Comparison of ENCODE assay signal across 14 cellular contexts in the genomic region with DNA sequence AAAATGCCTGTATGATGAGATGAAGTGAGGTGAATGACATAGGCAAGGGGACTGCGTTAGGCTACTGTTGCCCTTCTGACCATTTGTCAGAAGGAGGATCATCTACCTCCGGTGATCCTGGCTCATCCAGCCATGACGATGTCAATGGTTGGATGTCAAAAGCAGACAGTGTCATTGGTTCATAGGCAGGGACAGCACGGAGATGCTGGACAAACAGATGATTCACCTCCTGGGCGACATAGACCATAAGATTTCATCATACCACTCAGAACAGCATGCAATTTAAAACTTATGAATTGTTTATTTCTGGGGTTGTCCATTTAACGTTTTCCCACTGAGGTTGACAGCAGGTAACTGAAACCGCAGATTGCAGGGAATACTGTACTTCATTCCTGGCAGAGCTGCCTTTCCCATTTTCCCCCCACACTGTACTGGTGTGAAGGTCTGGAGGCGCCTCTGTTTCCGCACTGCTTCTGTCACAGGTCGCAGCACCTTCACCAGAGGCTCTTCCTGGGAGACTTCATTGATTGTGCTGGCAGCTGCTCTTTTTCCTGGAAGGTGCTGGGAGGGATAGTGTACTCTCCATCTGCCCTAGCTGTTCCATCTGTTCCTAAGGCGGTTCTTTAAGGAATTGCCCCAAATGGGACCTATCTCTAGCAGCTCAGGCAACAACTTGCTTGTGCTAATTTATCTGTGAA. TPM values are rescaled to one million over a fixed set of nuclear protein-coding genes. Genes with fewer than 3 reads are reported as not detected.
DNase-seq lines count a peak whose midpoint lies in the region; ATAC-seq and TF ChIP-seq lines count a peak whose summit lies in the region.
"Had no signal": no experiment of that assay in that cellular context is flagged by ENCODE, and none has a peak within 500 bp of the region (broad histone marks: within the 10 kb centered on the region; RNA-seq: fewer than 3 reads in every experiment).

No MANE protein-coding gene starts in this region.

- no peaks in the 10 kb centered on the region for H4K20me1 ChIP-seq in HCT116 (ENCODE audit: insufficient read depth)

- POLR2A ChIA-PET in HCT116 (lab: Charles Lee), result no interaction called here

- ATAC-seq in HCT116, result no peak
- ATAC-seq in HG02840 (IDR thresholded peaks at IDR 0.05; ENCODE audit: low FRiP score, unreplicated experiment), result no peak
- ATAC-seq: stimulated activated effector memory CD8-positive, alpha-beta T cell treated with anti-CD3 and anti-CD28 coated beads, Interleukin-12 subunit alpha, Interleukin-12 subunit beta, amount 100 ng/mL, for 72 hours had no signal

- 90 to 97% (median 93%) methylated on average over 11 of the region's 11 CpGs for WGBS in spleen, 5 donors

- no peaks in the 10 kb centered on the region for H3K9me2 ChIP-seq in HCT116 (ENCODE audit: insufficient read depth)

- DNase-seq in COLO668 (lab: John Stamatoyannopoulos, UW; ENCODE audit: unreplicated experiment) (peak; percentile 64), HCT116 (ENCODE audit: low read depth, low spot score) (no peak), RPMI7951 (ENCODE audit: low read depth) (peak; percentile 28), fibroblast of pulmonary artery (ENCODE audit: low read depth) (peak; percentile 23), erythroblast (lab: John Stamatoyannopoulos, UW) (no peak), spleen (no peak), T1000 (lab: John Stamatoyannopoulos, UW) (no peak)
- DNase-seq: activated CD4-positive, CD25-positive, alpha-beta regulatory T cell; colonic mucosa; NCI-H1092 treated with DMSO at 0.1 percent for 48 hours; ovary; stimulated activated CD4-positive, alpha-beta T cell treated with anti-CD3 and anti-CD28 coated beads, Interleukin-2, amount 100 ng/mL, for 24 hours had no signal

- no peaks in the 10 kb centered on the region for H3K36me3 ChIP-seq in HCT116 (ENCODE audit: control insufficient read depth in 1 of 2, insufficient read depth in 2 of 2, low read length in 2 of 2)
- H3K36me3 ChIP-seq in spleen, result peaks cover 0 to 28% (median 9%) of the 10 kb centered on the region in 6 donors
- H3K36me3 ChIP-seq: colonic mucosa, ovary had no signal

- H3K9ac ChIP-seq in HCT116 (ENCODE audit: low read length), result no peak overlapping the region

- CTCF ChIA-PET in HCT116 (lab: Charles Lee), result no interaction called here

- no peak overlapping the region for H3K4me2 ChIP-seq in HCT116 (ENCODE audit: low read length)

- H3K4me1 ChIP-seq in HCT116 (ENCODE audit: control insufficient read depth in 1 of 2, insufficient read depth in 2 of 2, low read length in 2 of 2), result peaks cover 11% of the 10 kb centered on the region in 2 experiments
- peaks cover 0 to 7% (median 2%) of the 10 kb centered on the region in 6 donors for H3K4me1 ChIP-seq in spleen
- H3K4me1 ChIP-seq: colonic mucosa had no signal

- TF ChIP-seq CTCF in HCT116 (IDR thresholded peaks at IDR 0.05 in 2 of 3, conservative IDR thresholded peaks at IDR 0.05 in 1 of 3; ENCODE audit: borderline replicate concordance in 1 of 3, insufficient read depth in 1 of 3, low read depth in 2 of 3, low read length in 2 of 3) (no peak), fibroblast of pulmonary artery (IDR thresholded peaks at IDR 0.05; ENCODE audit: low read length, missing control alignments) (no peak), spleen (IDR thresholded peaks at IDR 0.05 in 8 of 11, conservative IDR thresholded peaks at IDR 0.05 in 3 of 11) (no peak)

- TF ChIP-seq POLR2A in HCT116 (IDR thresholded peaks at IDR 0.05; ENCODE audit: borderline replicate concordance, extremely low read depth, insufficient read depth, insufficient read length), result no peak
- no peak for TF ChIP-seq POLR2A in erythroblast (IDR thresholded peaks at IDR 0.05; ENCODE audit: low read length)
- TF ChIP-seq POLR2A in spleen (IDR thresholded peaks at IDR 0.05), result no peak

- TF ChIP-seq RAD21 in HCT116 (IDR thresholded peaks at IDR 0.05; ENCODE audit: low read depth), result no peak

- intact Hi-C loops in HCT116 (cut with micrococcal nuclease), result no loop called here
- intact Hi-C loops in spleen (cut with DNase I; ENCODE audit: low total_unique reads), result no loop called here

- no peak overlapping the region for H2AFZ ChIP-seq in HCT116 (ENCODE audit: low read depth, low read length, poor library complexity, severe bottlenecking)

- RAD21 ChIA-PET in HCT116 (lab: Charles Lee; ENCODE audit: low non-redundant PET in 1 of 2, low total read pairs in 2 of 2, uncharacterized antibody in 2 of 2, unreplicated experiment in 2 of 2), result no interaction called here

- H3K4me3 ChIP-seq in HCT116 (replicated peaks in 1 of 2; ENCODE audit: low read depth in 1 of 2, low read length in 2 of 2) (no peak overlapping the region), fibroblast of pulmonary artery (replicated peaks; ENCODE audit: low read depth, low read length) (no peak overlapping the region), spleen (no peak overlapping the region)
- H3K4me3 ChIP-seq: colonic mucosa, ovary had no signal

- BruUV-seq in HCT116 (replicated peaks; lab: Mats Ljungman, UMichigan), result no TSS peak

- H3K27ac ChIP-seq in HCT116 (ENCODE audit: low read depth, low read length) (no peak overlapping the region), spleen (no peak overlapping the region)
- H3K27ac ChIP-seq: colonic mucosa, ovary had no signal

- no peaks in the 10 kb centered on the region for H3K9me3 ChIP-seq in HCT116 (ENCODE audit: control insufficient read depth in 1 of 2, insufficient read depth in 1 of 2, low read depth in 1 of 2, low read length in 2 of 2)
- H3K9me3 ChIP-seq in spleen, result peaks cover 0 to 5% (median 0%) of the 10 kb centered on the region in 8 donors
- H3K9me3 ChIP-seq: colonic mucosa, ovary had no signal

- H3K27me3 ChIP-seq in HCT116 (ENCODE audit: insufficient read depth, low read length), result no peaks in the 10 kb centered on the region
- no peaks in the 10 kb centered on the region for H3K27me3 ChIP-seq in spleen (replicated peaks in 1 of 7)
- H3K27me3 ChIP-seq: colonic mucosa, ovary had no signal

- no peaks in the 10 kb centered on the region for H3K79me2 ChIP-seq in HCT116 (ENCODE audit: insufficient read depth, low read length)

TF ChIP-seq in HCT116, 20 proteins besides CTCF, POLR2A, EP300 and RAD21:
- TF ChIP-seq, protein P1, sequence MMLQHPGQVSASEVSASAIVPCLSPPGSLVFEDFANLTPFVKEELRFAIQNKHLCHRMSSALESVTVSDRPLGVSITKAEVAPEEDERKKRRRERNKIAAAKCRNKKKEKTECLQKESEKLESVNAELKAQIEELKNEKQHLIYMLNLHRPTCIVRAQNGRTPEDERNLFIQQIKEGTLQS (IDR thresholded peaks at IDR 0.05), result no peak
- TF ChIP-seq TCF7L2 (IDR thresholded peaks at IDR 0.05; ENCODE audit: borderline replicate concordance, extremely low read depth, insufficient read depth, insufficient read length) (no peak), YY1 (IDR thresholded peaks at IDR 0.05; ENCODE audit: extremely low read depth, insufficient replicate concordance, low read depth, low read length) (no peak), SIN3A (IDR thresholded peaks at IDR 0.05; ENCODE audit: low read depth) (no peak), ZNF274 (IDR thresholded peaks at IDR 0.05; ENCODE audit: low read depth, low read length) (no peak), CEBPB (IDR thresholded peaks at IDR 0.05; ENCODE audit: low read depth) (0 out of 2 replicates have a peak, but pooled peaks have one; percentile 41)
TF ChIP-seq in HCT116: peak in this region for 1.

RNA-seq across cellular contexts. Expression of a gene that starts 32.5 kb away (rescaled TPM):
- total RNA-seq in HCT116 (2021; ENCODE audit: unreplicated experiment) (78.8 TPM), spleen (10 to 100 TPM; 33.2 to 65.5 (median 55.5) TPM)
- polyA plus RNA-seq in HCT116 (2012), result 14.4 and 16.8 TPM in 2 replicates
- total RNA-seq in RPMI7951 (2014; rRNA removed; shearing (Covaris generic)), result 58.2 and 63.9 TPM in 2 replicates
- 10 to 100 TPM in 2 of 3 donors, 1 to 10 TPM in 1; 8.9 to 12.4 (median 10.7) TPM for polyA plus RNA-seq in spleen

RNA-seq across cellular contexts. Expression of a gene that starts 45.5 kb away (rescaled TPM):
- 5.7 TPM for total RNA-seq in HCT116 (2021; ENCODE audit: unreplicated experiment)
- polyA plus RNA-seq in HCT116 (2012), result 0.91 and 1.4 TPM in 2 replicates
- total RNA-seq in RPMI7951 (2014; rRNA removed; shearing (Covaris generic)), result 4.1 and 4.8 TPM in 2 replicates
- total RNA-seq in spleen, result 10 to 100 TPM in 6 of 7 donors, 1 to 10 TPM in 1; 9.0 to 21.1 (median 15.9) TPM
- polyA plus RNA-seq in spleen, result 1 to 10 TPM; 1.3 to 2.6 (median 1.6) TPM

RNA-seq across cellular contexts. Expression of a gene that starts 59.5 kb away (rescaled TPM):
- total RNA-seq in HCT116 (2021; ENCODE audit: unreplicated experiment), result 10.8 TPM
- polyA plus RNA-seq in HCT116 (2012), result 3.7 and 4.3 TPM in 2 replicates
- total RNA-seq in RPMI7951 (2014; rRNA removed; shearing (Covaris generic)), result 16.7 and 17.5 TPM in 2 replicates
- total RNA-seq in spleen, result 10 to 100 TPM; 18.1 to 41.7 (median 24.2) TPM
- polyA plus RNA-seq in spleen, result 10 to 100 TPM; 32.7 to 39.0 (median 35.5) TPM

Comparison
In these comparisons a context has a peak if more than half of its experiments do, and no peak if none do; other contexts are left out.
1. DNase-seq: peak in COLO668 (single experiment), RPMI7951 (single experiment) and fibroblast of pulmonary artery (single experiment); none in HCT116 (single experiment), erythroblast (0 of 2), spleen (single experiment) and T1000 (single experiment).